9 cellular contexts compared by ENCODE assay signal in genomic region chr11:73218830-73219215, GRCh38. TPM values are rescaled to one million over a fixed set of nuclear protein-coding genes. Genes with fewer than 3 reads are reported as not detected.
DNase-seq lines count a peak whose midpoint lies in the region; ATAC-seq and TF ChIP-seq lines count a peak whose summit lies in the region.
"Had no signal": no experiment of that assay in that cellular context is flagged by ENCODE, and none has a peak within 500 bp of the region (broad histone marks: within the 10 kb centered on the region; RNA-seq: fewer than 3 reads in every experiment).

No MANE protein-coding gene starts in this region.

- no peaks in the 10 kb centered on the region for H3K9me3 Mint-ChIP-seq in activated CD4-positive, alpha-beta T cell treated with anti-CD3 and anti-CD28 coated beads for 36 hours (ENCODE audit: low read depth)
- H3K9me3 Mint-ChIP-seq in endodermal cell: no peaks in the 10 kb centered on the region

- H3K36me3 ChIP-seq in endodermal cell (ENCODE audit: control insufficient read depth, insufficient read depth, low read length) (no peaks in the 10 kb centered on the region), muscle layer of duodenum (ENCODE audit: control insufficient read depth in 1 of 2, insufficient read depth in 2 of 2, low read length in 2 of 2) (no peaks in the 10 kb centered on the region), transverse colon (no peaks in the 10 kb centered on the region)

- H3K27me3 ChIP-seq in endodermal cell (ENCODE audit: control insufficient read depth, insufficient read depth, low read length, poor library complexity, severe bottlenecking) (peaks cover 29% of the 10 kb centered on the region), muscle layer of duodenum (ENCODE audit: low read depth, low read length) (no peaks in the 10 kb centered on the region), transverse colon (no peaks in the 10 kb centered on the region)

- peak overlapping the region; percentile 73 for H3K4me3 ChIP-seq in endodermal cell (ENCODE audit: low read length)
- peak overlapping the region; percentile 37 to 62 for H3K4me3 ChIP-seq in muscle layer of duodenum (ENCODE audit: low read depth in 1 of 2, low read length in 2 of 2)
- peak overlapping the region; percentile 35 to 53 (median 42) for H3K4me3 ChIP-seq in transverse colon

- no peak for DNase-seq in activated CD4-positive, alpha-beta T cell treated with anti-CD3 and anti-CD28 coated beads for 36 hours
- no peak for DNase-seq in activated CD4-positive, alpha-beta T cell treated with anti-CD3 and anti-CD28 coated beads for 4 hours
- DNase-seq in endodermal cell: no peak
- DNase-seq in transverse colon: no peak
- DNase-seq in RKO (ENCODE audit: low spot score): no peak
- no peak for DNase-seq in cerebellar cortex (ENCODE audit: low spot score)
- DNase-seq: NCI-H1092 had no signal

- no peak overlapping the region for H3K9ac ChIP-seq in endodermal cell (ENCODE audit: extremely low read depth, low read length, poor library complexity, severe bottlenecking)

- H3K4me1 Mint-ChIP-seq in activated CD4-positive, alpha-beta T cell treated with anti-CD3 and anti-CD28 coated beads for 36 hours: peaks cover 5% of the 10 kb centered on the region
- H3K4me1 Mint-ChIP-seq in endodermal cell: peaks cover 14% of the 10 kb centered on the region

- no peak overlapping the region for H3K27ac Mint-ChIP-seq in activated CD4-positive, alpha-beta T cell treated with anti-CD3 and anti-CD28 coated beads for 36 hours
- no peak overlapping the region for H3K27ac Mint-ChIP-seq in endodermal cell

- no peak for TF ChIP-seq EP300 in transverse colon (IDR thresholded peaks at IDR 0.05; ENCODE audit: low read depth)

- TF ChIP-seq POLR2A in transverse colon (IDR thresholded peaks at IDR 0.05): no peak

- CTCF ChIA-PET in activated CD4-positive, alpha-beta T cell treated with anti-CD3 and anti-CD28 coated beads for 36 hours (lab: Charles Lee): interaction anchor here (0.6 to 1.9 kb wide), 5 partner anchors 10 to 723 kb away, joined by 3 to 7 read pairs (median 3); no protein-coding TSS in a partner anchor

- H3K4me1 ChIP-seq in endodermal cell (ENCODE audit: control insufficient read depth, insufficient read depth, low read length): peaks cover 13% of the 10 kb centered on the region
- peaks cover 0 to 12% of the 10 kb centered on the region in 2 donors for H3K4me1 ChIP-seq in muscle layer of duodenum (ENCODE audit: control insufficient read depth in 1 of 2, insufficient read depth in 2 of 2, low read length in 2 of 2)
- peaks cover 5 to 21% (median 18%) of the 10 kb centered on the region in 4 donors for H3K4me1 ChIP-seq in transverse colon

- H3K27ac ChIP-seq in endodermal cell (ENCODE audit: low read depth, low read length) (no peak overlapping the region), muscle layer of duodenum (ENCODE audit: low read length) (no peak overlapping the region), transverse colon (peak overlapping the region; percentile 42 to 77 (median 70))

- peaks cover 21% of the 10 kb centered on the region for H3K27me3 Mint-ChIP-seq in activated CD4-positive, alpha-beta T cell treated with anti-CD3 and anti-CD28 coated beads for 36 hours
- peaks cover 54% of the 10 kb centered on the region for H3K27me3 Mint-ChIP-seq in endodermal cell (ENCODE audit: insufficient read depth)

- no peak for ATAC-seq in activated CD4-positive, alpha-beta T cell treated with anti-CD3 and anti-CD28 coated beads for 36 hours
- no peak for ATAC-seq in HG02763 (IDR thresholded peaks at IDR 0.05; ENCODE audit: unreplicated experiment)

- TF ChIP-seq CTCF in endodermal cell (conservative IDR thresholded peaks at IDR 0.05) (no peak), transverse colon (IDR thresholded peaks at IDR 0.05) (no peak)

- POLR2A ChIA-PET in activated CD4-positive, alpha-beta T cell treated with anti-CD3 and anti-CD28 coated beads for 36 hours (lab: Charles Lee): no interaction called here

- intact Hi-C loops in activated CD4-positive, alpha-beta T cell treated with anti-CD3 and anti-CD28 coated beads for 36 hours (cut with DNase I, micrococcal nuclease): no loop called here
- intact Hi-C loops in transverse colon (cut with DNase I; ENCODE audit: low total_unique reads): no loop called here

- WGBS in endodermal cell (ENCODE audit: insufficient coverage in 1 of 2, insufficient read length in 1 of 2), 2 experiments: 59 to 77% methylated on average over 5 to 9 of the region's 9 CpGs
- 41% methylated on average over 9 of the region's 9 CpGs; no CpG with 5 or more reads in 1 of the 2 donors for WGBS in transverse colon (ENCODE audit: low coverage in 1 of 2), 2 donors

- in situ Hi-C loops in transverse colon (cut with MboI; ENCODE audit: low pct_ligation_motif_present in 1 of 4, low pct_unique_long_range_greater_than_20kb in 1 of 4, low sequenced_read_pairs in 3 of 4): no loop called here

- H3K4me3 Mint-ChIP-seq in activated CD4-positive, alpha-beta T cell treated with anti-CD3 and anti-CD28 coated beads for 36 hours: peak overlapping the region; percentile 40
- H3K4me3 Mint-ChIP-seq in endodermal cell: peak overlapping the region; percentile 65

- H3K9me3 ChIP-seq in endodermal cell (ENCODE audit: control insufficient read depth, low read length) (no peaks in the 10 kb centered on the region), muscle layer of duodenum (ENCODE audit: control insufficient read depth in 1 of 2, low read length in 2 of 2) (no peaks in the 10 kb centered on the region), transverse colon (no peaks in the 10 kb centered on the region)

- no peaks in the 10 kb centered on the region for H3K36me3 Mint-ChIP-seq in activated CD4-positive, alpha-beta T cell treated with anti-CD3 and anti-CD28 coated beads for 36 hours (ENCODE audit: low read depth)
- H3K36me3 Mint-ChIP-seq in endodermal cell (ENCODE audit: low read depth): no peaks in the 10 kb centered on the region

RNA-seq across cellular contexts. Expression of gene P2RY2, which starts 0.7 kb away (rescaled TPM):
- not detected for total RNA-seq in activated CD4-positive, alpha-beta T cell treated with anti-CD3 and anti-CD28 coated beads for 36 hours
- total RNA-seq in endodermal cell (under 1 TPM; 0.60 to 0.62 TPM), transverse colon (10 to 100 TPM in 3 of 4 donors, 1 to 10 TPM in 1; 8.6 to 21.4 (median 12.6) TPM)
- 0.25 TPM for polyA plus RNA-seq in endodermal cell (2013, experiment 1 of 2)
- polyA plus RNA-seq in endodermal cell (2013, experiment 2 of 2): 0.54 TPM

RNA-seq across cellular contexts. Expression of gene P2RY6, which starts 53.3 kb away (rescaled TPM):
- total RNA-seq in activated CD4-positive, alpha-beta T cell treated with anti-CD3 and anti-CD28 coated beads for 36 hours: not detected
- total RNA-seq in endodermal cell (under 1 TPM; 0.31 to 0.37 TPM), transverse colon (1 to 10 TPM in 3 of 4 donors, not detected in 1; 1.1 to 1.6 (median 1.4) TPM)
- polyA plus RNA-seq in endodermal cell (2013, experiment 1 of 2): 0.11 TPM
- polyA plus RNA-seq in endodermal cell (2013, experiment 2 of 2): not detected

Comparison
In these comparisons a context has a peak if more than half of its experiments do, and no peak if none do; other contexts are left out.
1. H3K27ac ChIP-seq: peak in transverse colon (4 of 4); none in endodermal cell (single experiment) and muscle layer of duodenum (single experiment).
2. RNA of gene P2RY2, which starts 0.7 kb away (total RNA-seq): 8.6 to 21.4 TPM in transverse colon; 0.60 to 0.62 TPM in endodermal cell and not detected in activated CD4-positive, alpha-beta T cell treated with anti-CD3 and anti-CD28 coated beads for 36 hours; every median in the first group is over 4 times any median in the second.
3. Peak in every context shown above with its lines, with median percentiles within 50 percentile points of each other: H3K4me3 ChIP-seq.